ENCODE assay signal across 18 cellular contexts in the genomic region with DNA sequence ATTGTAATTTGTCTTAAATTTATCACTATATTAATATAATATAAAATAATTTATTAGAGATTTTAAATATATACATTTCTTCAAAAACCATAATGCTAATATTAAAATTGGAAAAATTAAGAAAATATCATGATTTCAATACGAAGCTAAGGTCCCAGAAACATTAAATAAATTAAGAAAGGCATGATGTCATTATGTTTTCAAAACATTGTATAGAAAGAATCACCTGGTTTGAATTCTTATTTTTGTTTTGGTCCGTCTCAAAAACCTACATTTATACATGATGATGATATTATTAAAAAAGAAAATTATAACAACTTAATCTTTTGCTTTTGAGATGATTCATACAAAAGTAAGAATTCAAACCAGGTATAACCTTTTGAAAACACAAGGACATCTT. TPM values are rescaled to one million over a fixed set of nuclear protein-coding genes. Genes with fewer than 3 reads are reported as not detected.
DNase-seq lines count a peak whose midpoint lies in the region; ATAC-seq, FAIRE-seq and TF ChIP-seq lines count a peak whose summit lies in the region.
"Had no signal": no experiment of that assay in that cellular context is flagged by ENCODE, and none has a peak within 500 bp of the region (broad histone marks: within the 10 kb centered on the region; RNA-seq: fewer than 3 reads in every experiment).

No MANE protein-coding gene starts in this region.

- no peak for TF ChIP-seq CTCF in HepG2 (CRISPR knock-in tag; IDR thresholded peaks at IDR 0.05)
- no peak for TF ChIP-seq CTCF in right lobe of liver (IDR thresholded peaks at IDR 0.05)
- no peak for TF ChIP-seq CTCF in osteoblast (IDR thresholded peaks at IDR 0.05; ENCODE audit: extremely low read depth, low read depth, low read length)
- TF ChIP-seq CTCF in WTC11 (IDR thresholded peaks at IDR 0.05), result no peak
- no peak for TF ChIP-seq CTCF in gastroesophageal sphincter (IDR thresholded peaks at IDR 0.05)

- H3K79me2 ChIP-seq in HepG2 (ENCODE audit: insufficient read depth, low read length) (no peaks in the 10 kb centered on the region), osteoblast (ENCODE audit: insufficient read depth, low read length) (peaks cover 14% of the 10 kb centered on the region)

- intact Hi-C loops in HepG2 (cut with micrococcal nuclease; ENCODE audit: unreplicated experiment) (no loop called here), right lobe of liver (cut with DNase I) (no loop called here)
- intact Hi-C loops in activated T-helper 2 cell treated with anti-CD3 and anti-CD28 coated beads, Interferon-gamma antibody, Interleukin-2, Interleukin-4, amounts not matched to agents 10 μg/mL and 5 μg/mL and 100 μg/mL, durations not matched to agents 14 hours and 24 hours and 36 hours (cut with micrococcal nuclease), result no loop called here

- ATAC-seq in HepG2 (no peak), right lobe of liver (no peak), WTC11 (no peak), gastroesophageal sphincter (no peak)
- ATAC-seq: GM12878 had no signal

- H3K4me3 ChIP-seq in HepG2 (replicated peaks in 1 of 3; ENCODE audit: insufficient read depth in 1 of 3, low read depth in 2 of 3, low read length in 3 of 3) (no peak overlapping the region), right lobe of liver (no peak overlapping the region), osteoblast (ENCODE audit: insufficient read depth, low read length) (no peak overlapping the region), gastroesophageal sphincter (no peak overlapping the region)
- H3K4me3 ChIP-seq: BLaER1 treated with 17β-estradiol and CSF1 and Interleukin-3, amounts not matched to agents 10 nM and 100 nM; GM12878 had no signal

- no peaks in the 10 kb centered on the region for H3K27me3 Mint-ChIP-seq in WTC11 (ENCODE audit: low read depth)
- H3K27me3 Mint-ChIP-seq in activated T-helper 2 cell treated with anti-CD3 and anti-CD28 coated beads, Interferon-gamma antibody, Interleukin-2, Interleukin-4, amounts not matched to agents 10 μg/mL and 5 μg/mL and 100 μg/mL, durations not matched to agents 14 hours and 24 hours and 36 hours (ENCODE audit: low read depth), result no peaks in the 10 kb centered on the region
- H3K27me3 Mint-ChIP-seq: CD4-positive, CD25-positive, alpha-beta regulatory T cell had no signal

- BruUV-seq in HepG2 (replicated peaks; lab: Mats Ljungman, UMichigan), result no TSS peak

- no peak overlapping the region for H3K4me3 Mint-ChIP-seq in WTC11
- no peak overlapping the region for H3K4me3 Mint-ChIP-seq in activated T-helper 2 cell treated with anti-CD3 and anti-CD28 coated beads, Interferon-gamma antibody, Interleukin-2, Interleukin-4, amounts not matched to agents 10 μg/mL and 5 μg/mL and 100 μg/mL, durations not matched to agents 14 hours and 24 hours and 36 hours (ENCODE audit: low read depth)
- H3K4me3 Mint-ChIP-seq: CD4-positive, CD25-positive, alpha-beta regulatory T cell; H9 had no signal

- H3K9me3 ChIP-seq in HepG2 (ENCODE audit: low read length), result no peaks in the 10 kb centered on the region
- H3K9me3 ChIP-seq in right lobe of liver, result no peaks in the 10 kb centered on the region
- no peaks in the 10 kb centered on the region for H3K9me3 ChIP-seq in osteoblast (ENCODE audit: low read depth, low read length)
- H3K9me3 ChIP-seq in gastroesophageal sphincter, result no peaks in the 10 kb centered on the region
- H3K9me3 ChIP-seq: BLaER1 treated with 17β-estradiol and CSF1 and Interleukin-3, amounts not matched to agents 10 nM and 100 nM had no signal

- no peak overlapping the region for H3K27ac Mint-ChIP-seq in WTC11
- H3K27ac Mint-ChIP-seq in activated T-helper 2 cell treated with anti-CD3 and anti-CD28 coated beads, Interferon-gamma antibody, Interleukin-2, Interleukin-4, amounts not matched to agents 10 μg/mL and 5 μg/mL and 100 μg/mL, durations not matched to agents 14 hours and 24 hours and 36 hours, result no peak overlapping the region
- H3K27ac Mint-ChIP-seq: CD4-positive, CD25-positive, alpha-beta regulatory T cell; H9 had no signal

- H3K4me2 ChIP-seq in HepG2 (ENCODE audit: low read depth, low read length) (no peak overlapping the region), osteoblast (ENCODE audit: insufficient read depth, low read length) (no peak overlapping the region)

- in situ Hi-C loops in HepG2 (cut with HindIII; ENCODE audit: extremely low pct_ligation_motif_present, low pct_unique_long_range_greater_than_20kb), result no loop called here

- H3K4me1 ChIP-seq in HepG2 (ENCODE audit: insufficient read depth, low read length) (no peaks in the 10 kb centered on the region), right lobe of liver (no peaks in the 10 kb centered on the region), osteoblast (ENCODE audit: insufficient read depth, low read length) (peaks cover 14% of the 10 kb centered on the region), gastroesophageal sphincter (peaks cover 0 to 6% (median 0%) of the 10 kb centered on the region in 3 donors)

- H4K20me1 ChIP-seq in HepG2 (ENCODE audit: insufficient read depth, low read length) (no peaks in the 10 kb centered on the region), osteoblast (ENCODE audit: insufficient read depth, low read length) (no peaks in the 10 kb centered on the region)
- H4K20me1 ChIP-seq: BLaER1 treated with 17β-estradiol and CSF1 and Interleukin-3, amounts not matched to agents 10 nM and 100 nM had no signal

- H3K36me3 Mint-ChIP-seq in WTC11, result peaks cover 3% of the 10 kb centered on the region
- no peaks in the 10 kb centered on the region for H3K36me3 Mint-ChIP-seq in activated T-helper 2 cell treated with anti-CD3 and anti-CD28 coated beads, Interferon-gamma antibody, Interleukin-2, Interleukin-4, amounts not matched to agents 10 μg/mL and 5 μg/mL and 100 μg/mL, durations not matched to agents 14 hours and 24 hours and 36 hours (ENCODE audit: low read depth)
- H3K36me3 Mint-ChIP-seq: CD4-positive, CD25-positive, alpha-beta regulatory T cell had no signal

- H3K9me3 Mint-ChIP-seq in WTC11, result no peaks in the 10 kb centered on the region
- no peaks in the 10 kb centered on the region for H3K9me3 Mint-ChIP-seq in activated T-helper 2 cell treated with anti-CD3 and anti-CD28 coated beads, Interferon-gamma antibody, Interleukin-2, Interleukin-4, amounts not matched to agents 10 μg/mL and 5 μg/mL and 100 μg/mL, durations not matched to agents 14 hours and 24 hours and 36 hours
- H3K9me3 Mint-ChIP-seq: H9 had no signal

- no peak for FAIRE-seq in HepG2 (lab: Jason Lieb, UNC)
- FAIRE-seq in endometrium (lab: Jason Lieb, UNC), result peak; percentile 74
- no peak for FAIRE-seq in GM12892 (lab: Jason Lieb, UNC)
- FAIRE-seq: GM12878, GM19239 had no signal

- POLR2A ChIA-PET in HepG2 (lab: Yijun Ruan, JAX) (no interaction called here), WTC11 (lab: Charles Lee) (no interaction called here)

- no peaks in the 10 kb centered on the region for H3K27me3 ChIP-seq in HepG2 (ENCODE audit: control insufficient read depth in 1 of 2, insufficient read depth in 2 of 2, low read length in 2 of 2)
- no peaks in the 10 kb centered on the region for H3K27me3 ChIP-seq in right lobe of liver
- H3K27me3 ChIP-seq in osteoblast (ENCODE audit: insufficient read depth, low read length), result no peaks in the 10 kb centered on the region
- no peaks in the 10 kb centered on the region for H3K27me3 ChIP-seq in gastroesophageal sphincter
- H3K27me3 ChIP-seq: BLaER1 treated with 17β-estradiol and CSF1 and Interleukin-3, amounts not matched to agents 10 nM and 100 nM had no signal

- DNase-seq in HepG2 (ENCODE audit: low spot score), result no peak
- DNase-seq in right lobe of liver, result no peak
- no peak for DNase-seq in osteoblast (ENCODE audit: insufficient read length, low spot score, missing footprints)
- DNase-seq in WTC11 (ENCODE audit: low spot score), result no peak
- no peak for DNase-seq in GM12892 (ENCODE audit: insufficient read length)
- DNase-seq in activated T-helper 2 cell treated with anti-CD3 and anti-CD28 coated beads, Interferon-gamma antibody, Interleukin-2, Interleukin-4, amounts not matched to agents 10 μg/mL and 5 μg/mL and 100 μg/mL, durations not matched to agents 14 hours and 24 hours and 36 hours (ENCODE audit: low spot score), result no peak
- DNase-seq: Calu3; CD4-positive, CD25-positive, alpha-beta regulatory T cell; DMS 273 treated with DMSO at 0.1 percent for 48 hours; GOT3; H9 had no signal

- H2AFZ ChIP-seq in HepG2 (ENCODE audit: low read length) (no peak overlapping the region), osteoblast (ENCODE audit: low read length) (no peak overlapping the region)

- no peak overlapping the region for H3K9ac ChIP-seq in HepG2 (ENCODE audit: insufficient read depth, low read depth, low read length)
- H3K9ac ChIP-seq: BLaER1 treated with 17β-estradiol and CSF1 and Interleukin-3, amounts not matched to agents 10 nM and 100 nM had no signal

- H3K27ac ChIP-seq in HepG2 (ENCODE audit: extremely low read length, insufficient read depth, low read length), result no peak overlapping the region
- H3K27ac ChIP-seq in right lobe of liver, result no peak overlapping the region
- peak overlapping the region; percentile 72 for H3K27ac ChIP-seq in osteoblast (ENCODE audit: low read depth, low read length)
- H3K27ac ChIP-seq in gastroesophageal sphincter, result no peak overlapping the region
- H3K27ac ChIP-seq: 22Rv1; BLaER1 treated with 17β-estradiol and CSF1 and Interleukin-3, amounts not matched to agents 10 nM and 100 nM had no signal

- H3K36me3 ChIP-seq in HepG2 (replicated peaks in 1 of 2; ENCODE audit: control insufficient read depth in 1 of 2, insufficient read depth in 2 of 2, low read length in 2 of 2) (no peaks in the 10 kb centered on the region), right lobe of liver (no peaks in the 10 kb centered on the region), osteoblast (ENCODE audit: insufficient read depth, low read length) (peaks cover 9% of the 10 kb centered on the region), gastroesophageal sphincter (no peaks in the 10 kb centered on the region)
- H3K36me3 ChIP-seq: BLaER1 treated with 17β-estradiol and CSF1 and Interleukin-3, amounts not matched to agents 10 nM and 100 nM had no signal

- no peak for TF ChIP-seq POLR2A in HepG2 (IDR thresholded peaks at IDR 0.05; ENCODE audit: insufficient read depth in 1 of 2, low read depth in 2 of 2, low read length in 2 of 2)
- no peak for TF ChIP-seq POLR2A in right lobe of liver (IDR thresholded peaks at IDR 0.05)
- no peak for TF ChIP-seq POLR2A in GM12892 (IDR thresholded peaks at IDR 0.05; ENCODE audit: low read depth, low read length)
- TF ChIP-seq POLR2A in gastroesophageal sphincter (IDR thresholded peaks at IDR 0.05), result no peak

- peaks cover 17% of the 10 kb centered on the region for H3K4me1 Mint-ChIP-seq in WTC11
- no peaks in the 10 kb centered on the region for H3K4me1 Mint-ChIP-seq in activated T-helper 2 cell treated with anti-CD3 and anti-CD28 coated beads, Interferon-gamma antibody, Interleukin-2, Interleukin-4, amounts not matched to agents 10 μg/mL and 5 μg/mL and 100 μg/mL, durations not matched to agents 14 hours and 24 hours and 36 hours (ENCODE audit: low read depth)
- H3K4me1 Mint-ChIP-seq: CD4-positive, CD25-positive, alpha-beta regulatory T cell had no signal

- no peak for TF ChIP-seq EP300 in HepG2 (IDR thresholded peaks at IDR 0.05; ENCODE audit: low read depth in 2 of 2, low read length in 2 of 2)
- no peak for TF ChIP-seq EP300 in HepG2 (CRISPR knock-in tag; IDR thresholded peaks at IDR 0.05; ENCODE audit: borderline replicate concordance)
- no peak for TF ChIP-seq EP300 in gastroesophageal sphincter (IDR thresholded peaks at IDR 0.05)

- CTCF ChIA-PET in HepG2 (lab: Yijun Ruan, JAX; ENCODE audit: low intra/inter-chr PET ratio, low total read pairs) (no interaction called here), WTC11 (lab: Charles Lee) (no interaction called here)

- no peak for TF ChIP-seq RAD21 in HepG2 (CRISPR knock-in tag; IDR thresholded peaks at IDR 0.05)

- under 1% methylated on average over 2 of the region's 2 CpGs for WGBS in HepG2 (ENCODE audit: low lambda C conversion rate)
- 45% methylated on average over 2 of the region's 2 CpGs for WGBS in right lobe of liver (ENCODE audit: insufficient coverage, low coverage, low lambda C conversion rate, missing lambda C conversion rate)
- 87 to 94% methylated on average over 2 of the region's 2 CpGs for WGBS in gastroesophageal sphincter (ENCODE audit: low coverage in 1 of 2), 2 donors

RNA-seq across cellular contexts. Expression of a gene that starts 8.2 kb away (rescaled TPM):
- total RNA-seq in HepG2 (2016; rRNA removed; fragmentation: Illumina TruSeq; extraction: Trizol) (not detected in 2 replicates), right lobe of liver (under 1 TPM in 3 of 6 experiments, not detected in 3; 0.61 to 0.84 (median 0.68) TPM), osteoblast (366 and 406 TPM in 2 replicates), WTC11 (2021) (48.3 to 53.0 TPM (median 52.3 TPM) in 3 replicates), gastroesophageal sphincter (10 to 100 TPM; 12.2 to 26.9 (median 16.1) TPM)
- not detected in 2 replicates for total RNA-seq in HepG2 (2016; cell fraction: cytosol; rRNA removed; fragmentation: Illumina TruSeq; extraction: Trizol; ENCODE audit: low read depth)
- total RNA-seq in HepG2 (2016; cell fraction: insoluble cytoplasmic fraction; rRNA removed; fragmentation: Illumina TruSeq; extraction: Trizol), result not detected in 2 replicates
- not detected in 2 replicates for total RNA-seq in HepG2 (2016; cell fraction: membrane; rRNA removed; fragmentation: Illumina TruSeq; extraction: Trizol)
- not detected in 2 replicates for total RNA-seq in HepG2 (2016; cell fraction: nucleus; rRNA removed; fragmentation: Illumina TruSeq; extraction: Trizol)
- polyA plus RNA-seq in HepG2 (2011; rRNA removed), result 0.01 TPM in 1 of 2 replicates, not detected in the other
- polyA plus RNA-seq in HepG2 (2011; cell fraction: cytosol; rRNA removed), result not detected in 2 replicates
- not detected in 2 replicates for polyA plus RNA-seq in HepG2 (2011; cell fraction: nucleus; rRNA removed)
- not detected in 2 replicates for polyA plus RNA-seq in HepG2 (2012)
- polyA plus RNA-seq in HepG2 (2016; cell fraction: cytosol; fragmentation: Illumina TruSeq; extraction: Trizol; ENCODE audit: low read depth), result not detected in 2 replicates
- not detected in 2 replicates for polyA plus RNA-seq in HepG2 (2016; cell fraction: insoluble cytoplasmic fraction; fragmentation: Illumina TruSeq; extraction: Trizol; ENCODE audit: low read depth)
- polyA plus RNA-seq in HepG2 (2016; cell fraction: membrane; fragmentation: Illumina TruSeq; extraction: Trizol; ENCODE audit: low read depth), result not detected in 2 replicates
- polyA plus RNA-seq in HepG2 (2016; cell fraction: nucleus; fragmentation: Illumina TruSeq; extraction: Trizol; ENCODE audit: insufficient read depth, low read depth), result not detected in 2 replicates
- polyA minus RNA-seq in HepG2 (2011; rRNA and poly(A)+ RNA removed; ENCODE audit: low replicate concordance), result 0.05 TPM in 1 of 2 replicates, not detected in the other
- not detected in 2 replicates for polyA minus RNA-seq in HepG2 (2011; cell fraction: cytosol; rRNA and poly(A)+ RNA removed)
- polyA minus RNA-seq in HepG2 (2011; cell fraction: nucleus; rRNA and poly(A)+ RNA removed), result not detected in 2 replicates
- polyA plus RNA-seq in GM12892 (2012; ENCODE audit: missing spikeins), result not detected
- total RNA-seq in activated T-helper 2 cell treated with anti-CD3 and anti-CD28 coated beads, Interferon-gamma antibody, Interleukin-2, Interleukin-4, amounts not matched to agents 10 μg/mL and 5 μg/mL and 100 μg/mL, durations not matched to agents 14 hours and 24 hours and 36 hours, result not detected in 2 replicates
- total RNA-seq: CD4-positive, CD25-positive, alpha-beta regulatory T cell; HT-29 had no signal
- polyA plus RNA-seq: CD4-positive, CD25-positive, alpha-beta regulatory T cell had no signal

Comparison
In these comparisons a context has a peak if more than half of its experiments do, and no peak if none do; other contexts are left out.
1. RNA of a gene that starts 8.2 kb away (total RNA-seq): 366 to 406 TPM in osteoblast, 48.3 to 53.0 TPM in WTC11 and 12.2 to 26.9 TPM in gastroesophageal sphincter; 0.61 to 0.84 TPM in right lobe of liver, not detected in HepG2 and not detected in activated T-helper 2 cell treated with anti-CD3 and anti-CD28 coated beads, Interferon-gamma antibody, Interleukin-2, Interleukin-4, amounts not matched to agents 10 μg/mL and 5 μg/mL and 100 μg/mL, durations not matched to agents 14 hours and 24 hours and 36 hours; every median in the first group is over 4 times any median in the second.